1 cellular context compared by ENCODE assay signal in the genomic region with DNA sequence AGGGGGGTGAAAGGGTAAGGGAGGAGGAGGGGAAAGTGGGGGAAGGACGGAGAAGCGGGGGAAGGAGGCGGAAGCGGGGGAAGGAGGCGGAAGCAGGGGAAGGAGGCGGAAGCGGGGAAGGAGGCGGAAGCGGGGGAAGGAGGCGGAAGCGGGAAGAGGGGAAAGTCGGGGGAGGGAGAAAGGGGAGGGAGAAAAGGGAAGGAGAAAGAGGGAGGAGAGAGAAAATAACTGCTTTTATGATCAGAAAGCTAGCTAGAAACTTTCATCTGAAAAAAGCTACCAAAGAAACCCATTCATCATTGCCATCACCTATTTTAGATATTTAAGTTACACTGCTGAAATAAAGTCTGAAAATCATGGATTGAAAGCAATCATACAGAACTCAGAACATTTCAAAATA.
TF ChIP-seq lines count a peak whose summit lies in the region.

No MANE protein-coding gene starts in this region.

TF ChIP-seq in GM23338, 12 proteins besides CTCF, POLR2A, EP300 and RAD21 (continued from another document):
- TF ChIP-seq, protein P1, sequence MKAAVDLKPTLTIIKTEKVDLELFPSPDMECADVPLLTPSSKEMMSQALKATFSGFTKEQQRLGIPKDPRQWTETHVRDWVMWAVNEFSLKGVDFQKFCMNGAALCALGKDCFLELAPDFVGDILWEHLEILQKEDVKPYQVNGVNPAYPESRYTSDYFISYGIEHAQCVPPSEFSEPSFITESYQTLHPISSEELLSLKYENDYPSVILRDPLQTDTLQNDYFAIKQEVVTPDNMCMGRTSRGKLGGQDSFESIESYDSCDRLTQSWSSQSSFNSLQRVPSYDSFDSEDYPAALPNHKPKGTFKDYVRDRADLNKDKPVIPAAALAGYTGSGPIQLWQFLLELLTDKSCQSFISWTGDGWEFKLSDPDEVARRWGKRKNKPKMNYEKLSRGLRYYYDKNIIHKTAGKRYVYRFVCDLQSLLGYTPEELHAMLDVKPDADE (IDR thresholded peaks at IDR 0.05) = no peak
- no peak for TF ChIP-seq ZNF114 (CRISPR knock-in tag; IDR thresholded peaks at IDR 0.05)
- no peak for TF ChIP-seq POLR2AphosphoS5 (IDR thresholded peaks at IDR 0.05; ENCODE audit: low read depth)
- no peak for TF ChIP-seq EZH2phosphoT487 (IDR thresholded peaks at IDR 0.05; ENCODE audit: unreplicated experiment)
- no peak for TF ChIP-seq STAT1 (IDR thresholded peaks at IDR 0.05; ENCODE audit: unreplicated experiment)
- TF ChIP-seq, protein P2, sequence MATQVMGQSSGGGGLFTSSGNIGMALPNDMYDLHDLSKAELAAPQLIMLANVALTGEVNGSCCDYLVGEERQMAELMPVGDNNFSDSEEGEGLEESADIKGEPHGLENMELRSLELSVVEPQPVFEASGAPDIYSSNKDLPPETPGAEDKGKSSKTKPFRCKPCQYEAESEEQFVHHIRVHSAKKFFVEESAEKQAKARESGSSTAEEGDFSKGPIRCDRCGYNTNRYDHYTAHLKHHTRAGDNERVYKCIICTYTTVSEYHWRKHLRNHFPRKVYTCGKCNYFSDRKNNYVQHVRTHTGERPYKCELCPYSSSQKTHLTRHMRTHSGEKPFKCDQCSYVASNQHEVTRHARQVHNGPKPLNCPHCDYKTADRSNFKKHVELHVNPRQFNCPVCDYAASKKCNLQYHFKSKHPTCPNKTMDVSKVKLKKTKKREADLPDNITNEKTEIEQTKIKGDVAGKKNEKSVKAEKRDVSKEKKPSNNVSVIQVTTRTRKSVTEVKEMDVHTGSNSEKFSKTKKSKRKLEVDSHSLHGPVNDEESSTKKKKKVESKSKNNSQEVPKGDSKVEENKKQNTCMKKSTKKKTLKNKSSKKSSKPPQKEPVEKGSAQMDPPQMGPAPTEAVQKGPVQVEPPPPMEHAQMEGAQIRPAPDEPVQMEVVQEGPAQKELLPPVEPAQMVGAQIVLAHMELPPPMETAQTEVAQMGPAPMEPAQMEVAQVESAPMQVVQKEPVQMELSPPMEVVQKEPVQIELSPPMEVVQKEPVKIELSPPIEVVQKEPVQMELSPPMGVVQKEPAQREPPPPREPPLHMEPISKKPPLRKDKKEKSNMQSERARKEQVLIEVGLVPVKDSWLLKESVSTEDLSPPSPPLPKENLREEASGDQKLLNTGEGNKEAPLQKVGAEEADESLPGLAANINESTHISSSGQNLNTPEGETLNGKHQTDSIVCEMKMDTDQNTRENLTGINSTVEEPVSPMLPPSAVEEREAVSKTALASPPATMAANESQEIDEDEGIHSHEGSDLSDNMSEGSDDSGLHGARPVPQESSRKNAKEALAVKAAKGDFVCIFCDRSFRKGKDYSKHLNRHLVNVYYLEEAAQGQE (IDR thresholded peaks at IDR 0.05; ENCODE audit: unreplicated experiment) = no peak
